Comparison of ENCODE assay signal across 8 cellular contexts in the genomic region with DNA sequence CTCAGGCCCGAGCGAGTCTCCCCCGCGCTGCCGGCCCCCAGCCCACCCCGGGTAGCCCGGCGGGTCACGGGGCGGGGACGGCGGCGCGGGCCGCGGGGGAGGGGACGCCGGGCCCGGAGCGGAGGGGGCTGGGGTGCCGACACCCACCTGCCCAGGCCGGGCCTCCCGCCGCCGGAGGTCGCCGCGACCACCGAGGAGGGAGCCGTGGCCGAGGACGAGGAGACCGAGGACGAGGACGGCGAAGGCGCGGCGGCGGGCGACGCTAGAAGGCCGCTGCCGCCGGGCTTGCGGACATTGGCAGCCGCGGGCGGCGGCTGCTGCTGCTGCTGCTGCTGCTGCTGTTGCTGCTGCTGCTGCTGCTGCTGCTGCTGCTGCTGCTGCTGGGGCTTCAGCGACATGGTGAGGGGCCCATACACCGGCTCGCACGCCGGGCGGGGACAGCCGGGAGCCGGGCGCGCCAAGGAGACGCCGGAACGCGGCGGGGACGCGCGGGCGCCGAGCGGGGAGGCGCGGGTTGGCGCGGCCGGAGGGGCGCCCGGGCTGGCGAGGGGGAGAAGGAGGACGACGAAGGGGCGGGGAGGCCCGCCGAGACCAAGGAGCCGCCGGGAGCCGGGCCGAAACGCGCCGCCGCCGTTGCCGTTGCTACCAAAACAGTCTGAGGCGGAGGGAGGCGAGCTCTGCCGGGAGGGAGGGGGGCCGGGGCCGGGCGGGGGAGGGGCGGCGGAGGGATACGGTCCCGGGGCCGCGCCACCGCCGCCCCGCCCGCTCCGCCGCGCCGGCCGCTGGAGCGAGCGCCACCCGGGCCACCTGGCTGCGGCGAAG.
DNase-seq lines count a peak whose midpoint lies in the region; ATAC-seq lines count a peak whose summit lies in the region.

Gene ATXN2 (minus strand): TSS at position 679 of the 822 bp plus-strand sequence. CDS start 281 bp downstream, at position 398.

- H3K4me3 Mint-ChIP-seq in memory B cell: peak within 1 kb of the TSS; percentile 92

- peak in 2 of 3 experiments; percentile 80 to 98 for DNase-seq in NCI-H1417 (lab: John Stamatoyannopoulos, UW)
- DNase-seq in NCI-H1417 treated with DMSO at 0.1 percent for 48 hours (lab: John Stamatoyannopoulos, UW): no peak
- peak; percentile 76 for DNase-seq in NCI-H2196 (lab: John Stamatoyannopoulos, UW; ENCODE audit: unreplicated experiment)
- DNase-seq in activated CD4-positive, alpha-beta T cell treated with anti-CD3 and anti-CD28 coated beads, Interleukin-2, amount 50 U/mL, for 1 hour: peak; percentile 64
- peak; percentile 63 for DNase-seq in effector CD4-positive, alpha-beta T cell
- DNase-seq in memory B cell (ENCODE audit: low spot score in 2 of 2): peak in 1 of 2 donors; percentile 1
- peak; percentile 35 for DNase-seq in stimulated activated CD8-positive, alpha-beta memory T cell treated with anti-CD3 and anti-CD28 coated beads, Interleukin-12 subunit alpha, Interleukin-12 subunit beta, amount 100 ng/mL, for 24 hours (ENCODE audit: extremely low read depth)

- no peaks in the 10 kb centered on the region for H3K36me3 Mint-ChIP-seq in memory B cell

- H3K27me3 Mint-ChIP-seq in memory B cell: no peaks in the 10 kb centered on the region

- H3K4me1 Mint-ChIP-seq in memory B cell: peaks cover 23% of the 10 kb centered on the region

- ATAC-seq in HG02885 (IDR thresholded peaks at IDR 0.05; ENCODE audit: poor library complexity, unreplicated experiment): peak; percentile 57
- ATAC-seq in memory B cell (ENCODE audit: low read depth): peak; percentile 69

- peak within 1 kb of the TSS; percentile 89 for H3K27ac Mint-ChIP-seq in memory B cell

- H3K9me3 Mint-ChIP-seq in memory B cell: no peaks in the 10 kb centered on the region
